23 cellular contexts compared by ENCODE assay signal in genomic region chr1:35279555-35279904, GRCh38.
"Had no signal": no experiment of that assay in that cellular context is flagged by ENCODE, and none has a peak within 500 bp of the region (broad histone marks: within the 10 kb centered on the region; RNA-seq: fewer than 3 reads in every experiment).

No MANE protein-coding gene starts in this region.

- H3K4me1 ChIP-seq: lower lobe of right lung, prostate gland, suprapubic skin, transverse colon, upper lobe of right lung, uterus had no signal

- H3K9me3 ChIP-seq: esophagus squamous epithelium, prostate gland, suprapubic skin, upper lobe of right lung, uterus had no signal

- H3K36me3 ChIP-seq: upper lobe of right lung, uterus had no signal

- H3K4me1 Mint-ChIP-seq: nephron progenitor cell had no signal

- H3K27ac Mint-ChIP-seq: nephron progenitor cell had no signal

- H3K4me3 Mint-ChIP-seq: effector memory CD8-positive, alpha-beta T cell; naive thymus-derived CD8-positive, alpha-beta T cell; nephron progenitor cell; stimulated activated naive CD8-positive, alpha-beta T cell treated with anti-CD3 and anti-CD28 coated beads, Interleukin-15, amount 100 ng/mL, for 72 hours had no signal

- H3K4me3 ChIP-seq: coronary artery, esophagus squamous epithelium, lower lobe of right lung, prostate gland, right atrium auricular region, skin epidermis, spleen, suprapubic skin, transverse colon, upper lobe of right lung, uterus had no signal

- ATAC-seq: effector memory CD8-positive, alpha-beta T cell; lower lobe of right lung; naive thymus-derived CD8-positive, alpha-beta T cell; stimulated activated naive CD8-positive, alpha-beta T cell treated with anti-CD3 and anti-CD28 coated beads, Interleukin-15, amount 100 ng/mL, for 72 hours; upper lobe of right lung had no signal

- DNase-seq: effector memory CD8-positive, alpha-beta T cell; esophagus squamous epithelium; hypothalamus; left ventricle myocardium superior; lower lobe of right lung; naive thymus-derived CD8-positive, alpha-beta T cell; nephron progenitor cell; nucleus accumbens; spleen; stimulated activated CD4-positive, alpha-beta T cell treated with anti-CD3 and anti-CD28 coated beads, Interleukin-4, amount 100 ng/mL, for 4 hours; stimulated activated naive CD4-positive, alpha-beta T cell; stimulated activated naive CD8-positive, alpha-beta T cell treated with anti-CD3 and anti-CD28 coated beads, Interleukin-15, amount 100 ng/mL, for 72 hours; transverse colon; upper lobe of right lung; uterus had no signal

- H3K27me3 Mint-ChIP-seq: effector memory CD8-positive, alpha-beta T cell; naive thymus-derived CD8-positive, alpha-beta T cell; stimulated activated naive CD8-positive, alpha-beta T cell treated with anti-CD3 and anti-CD28 coated beads, Interleukin-15, amount 100 ng/mL, for 72 hours had no signal

- H3K27me3 ChIP-seq: esophagus squamous epithelium, right atrium auricular region, spleen, suprapubic skin, transverse colon, upper lobe of right lung, uterus had no signal

- FAIRE-seq: endometrium, frontal cortex, keratinocyte had no signal

- H3K27ac ChIP-seq: coronary artery, esophagus squamous epithelium, lower lobe of right lung, prostate gland, right atrium auricular region, skin epidermis, spleen, suprapubic skin, transverse colon, upper lobe of right lung, uterus had no signal
